Comparison of ENCODE assay signal across 8 cellular contexts in genomic region chr9:76302947-76303550, GRCh38.
A peak's percentile ranks its signal among the peaks of the same experiment; 100 is the strongest.
DNase-seq lines count a peak whose midpoint lies in the region; ATAC-seq, FAIRE-seq and TF ChIP-seq lines count a peak whose summit lies in the region.

No MANE protein-coding gene starts in this region.

- H3K4me3 ChIP-seq in DND-41 (ENCODE audit: low read depth in 1 of 2, low read length in 2 of 2), result no peak overlapping the region

- peak; percentile 69 for FAIRE-seq in frontal cortex (lab: Jason Lieb, UNC)

- no peaks in the 10 kb centered on the region for H3K36me3 Mint-ChIP-seq in T-helper 17 cell (ENCODE audit: low read depth)

- H3K27me3 Mint-ChIP-seq in T-helper 17 cell, result peaks cover 8% of the 10 kb centered on the region

- DNase-seq in DND-41 (peak; percentile 12), MV-4-11 (lab: John Stamatoyannopoulos, UW) (peak; percentile 36), T-helper 17 cell (no peak), frontal cortex (ENCODE audit: low spot score in 2 of 2) (peak; percentile 12 to 46), pulmonary artery endothelial cell (ENCODE audit: low read depth, low spot score) (peak; percentile 15), C1 segment of cervical spinal cord (lab: John Stamatoyannopoulos, UW) (no peak), activated gamma-delta T cell treated with Interleukin-2 at 50 U/mL for 16 hours (no peak)

- ATAC-seq in DND-41 (ENCODE audit: insufficient read depth, low read depth) (peak; percentile 54; the same call in 2 of the 3 replicates), GM21447 (IDR thresholded peaks at IDR 0.05; ENCODE audit: unreplicated experiment) (peak; percentile 70), T-helper 17 cell (peak; percentile 68)

- H3K4me1 ChIP-seq in DND-41 (ENCODE audit: insufficient read depth, low read length), result no peaks in the 10 kb centered on the region

- TF ChIP-seq CTCF in DND-41 (IDR thresholded peaks at IDR 0.05; ENCODE audit: borderline replicate concordance, extremely low read depth, low read length, poor library complexity, severe bottlenecking), result peak; percentile 59

- no peaks in the 10 kb centered on the region for H3K27me3 ChIP-seq in DND-41 (ENCODE audit: insufficient read depth, low read length, poor library complexity)

- H3K27ac ChIP-seq in DND-41 (ENCODE audit: low read length), result no peak overlapping the region

- H3K4me3 Mint-ChIP-seq in T-helper 17 cell, result no peak overlapping the region

- no peaks in the 10 kb centered on the region for H3K36me3 ChIP-seq in DND-41 (ENCODE audit: insufficient read depth, low read length)

- H2AFZ ChIP-seq in DND-41 (ENCODE audit: low read depth, low read length), result no peak overlapping the region

- no peaks in the 10 kb centered on the region for H3K79me2 ChIP-seq in DND-41 (ENCODE audit: insufficient read depth, low read length)

- H4K20me1 ChIP-seq in DND-41 (ENCODE audit: insufficient read depth, low read length), result no peaks in the 10 kb centered on the region

- no peak overlapping the region for H3K27ac Mint-ChIP-seq in T-helper 17 cell

- no peak overlapping the region for H3K4me2 ChIP-seq in DND-41 (ENCODE audit: insufficient read depth, low read length)

- H3K9me3 ChIP-seq in DND-41 (ENCODE audit: insufficient read depth, low read length, severe bottlenecking) (no peaks in the 10 kb centered on the region), T-helper 17 cell (ENCODE audit: control insufficient read depth, low read length, poor library complexity, severe bottlenecking) (no peaks in the 10 kb centered on the region)

- no peaks in the 10 kb centered on the region for H3K4me1 Mint-ChIP-seq in T-helper 17 cell

- no peak overlapping the region for H3K9ac ChIP-seq in DND-41 (ENCODE audit: low read depth, low read length)

Comparison
In these comparisons a context has a peak if more than half of its experiments do, and no peak if none do; other contexts are left out.
1. DNase-seq: peak in DND-41 (single experiment), MV-4-11 (single experiment), frontal cortex (2 of 2) and pulmonary artery endothelial cell (single experiment); none in T-helper 17 cell (0 of 3), C1 segment of cervical spinal cord (0 of 14) and activated gamma-delta T cell treated with Interleukin-2 at 50 U/mL for 16 hours (single experiment).
2. Peak in every context shown above with its lines, with median percentiles within 50 percentile points of each other: ATAC-seq.